Comparison of ENCODE assay signal across 10 cellular contexts in the genomic region with DNA sequence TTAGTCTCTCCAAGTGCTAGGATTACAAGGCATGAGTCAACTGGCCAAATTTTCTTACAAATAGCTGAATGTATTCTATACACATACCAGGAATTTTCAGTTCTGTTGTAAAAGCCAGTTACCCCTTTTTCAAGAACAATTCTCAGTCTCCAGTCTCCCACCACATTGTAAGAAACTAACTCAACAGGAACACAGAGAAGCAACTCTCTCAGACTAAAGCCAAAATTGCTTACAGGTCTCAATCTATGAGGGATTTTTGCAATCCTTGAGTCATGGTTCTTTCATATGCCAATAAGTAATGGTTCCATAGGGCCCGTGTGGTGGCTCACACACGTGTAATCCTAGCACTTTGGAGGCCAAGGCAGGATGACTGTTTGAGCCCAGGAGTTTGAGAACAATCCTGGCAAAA. TPM values are rescaled to one million over a fixed set of nuclear protein-coding genes. Genes with fewer than 3 reads are reported as not detected.
DNase-seq lines count a peak whose midpoint lies in the region; ATAC-seq and TF ChIP-seq lines count a peak whose summit lies in the region.
"Had no signal": no experiment of that assay in that cellular context is flagged by ENCODE, and none has a peak within 500 bp of the region (broad histone marks: within the 10 kb centered on the region; RNA-seq: fewer than 3 reads in every experiment).

No MANE protein-coding gene starts in this region.

- no peaks in the 10 kb centered on the region for H3K27me3 Mint-ChIP-seq in activated T-cell treated with anti-CD3 and anti-CD28 coated beads, Interleukin-2, amount 50 U/mL, for 72 hours (ENCODE audit: low read depth)
- no peaks in the 10 kb centered on the region for H3K27me3 Mint-ChIP-seq in activated naive CD8-positive, alpha-beta T cell treated with anti-CD3 and anti-CD28 coated beads, Interleukin-2, amount 50 U/mL, for 24 hours

- no peak for TF ChIP-seq EP300 in gastroesophageal sphincter (IDR thresholded peaks at IDR 0.05)

- peaks cover 2 to 13% of the 10 kb centered on the region in 2 donors for H3K36me3 Mint-ChIP-seq in activated T-cell treated with anti-CD3 and anti-CD28 coated beads, Interleukin-2, amount 50 U/mL, for 72 hours (ENCODE audit: insufficient read depth in 2 of 2)
- H3K36me3 Mint-ChIP-seq in activated naive CD8-positive, alpha-beta T cell treated with anti-CD3 and anti-CD28 coated beads, Interleukin-2, amount 50 U/mL, for 24 hours (ENCODE audit: low read depth), result peaks cover 37% of the 10 kb centered on the region

- TF ChIP-seq CTCF in gastroesophageal sphincter (IDR thresholded peaks at IDR 0.05), result no peak

- H3K4me1 ChIP-seq in gastroesophageal sphincter (peaks cover 0 to 84% (median 17%) of the 10 kb centered on the region in 3 donors), SJCRH30 (no peaks in the 10 kb centered on the region)

- H3K9me3 ChIP-seq in gastroesophageal sphincter (no peaks in the 10 kb centered on the region), SJCRH30 (replicated peaks) (no peaks in the 10 kb centered on the region)

- peak; percentile 40 to 76 for ATAC-seq in activated T-cell treated with anti-CD3 and anti-CD28 coated beads, Interleukin-2, amount 50 U/mL, for 72 hours (replicated peaks in 1 of 2)
- peak; percentile 64 for ATAC-seq in activated naive CD8-positive, alpha-beta T cell treated with anti-CD3 and anti-CD28 coated beads, Interleukin-2, amount 50 U/mL, for 24 hours
- ATAC-seq in gastroesophageal sphincter, result peak; percentile 41
- ATAC-seq in stimulated activated naive CD8-positive, alpha-beta T cell treated with anti-CD3 and anti-CD28 coated beads, Interleukin-15, Interleukin-2, amounts not matched to agents 100 U/mL and 50 U/mL, for 24 hours, result peak; percentile 45
- no peak for ATAC-seq in GM21786 (IDR thresholded peaks at IDR 0.05; ENCODE audit: unreplicated experiment)

- no peak overlapping the region for H3K4me3 Mint-ChIP-seq in activated T-cell treated with anti-CD3 and anti-CD28 coated beads, Interleukin-2, amount 50 U/mL, for 72 hours
- no peak overlapping the region for H3K4me3 Mint-ChIP-seq in activated naive CD8-positive, alpha-beta T cell treated with anti-CD3 and anti-CD28 coated beads, Interleukin-2, amount 50 U/mL, for 24 hours
- H3K4me3 Mint-ChIP-seq: T-helper 1 cell treated with Interleukin-12 subunit alpha and Interleukin-12 subunit beta and Interleukin-4 antibody, amounts not matched to agents 30 μg/mL and 1 μg/mL, for 36 hours had no signal

- peak overlapping the region; percentile 39 for H3K27ac Mint-ChIP-seq in activated T-cell treated with anti-CD3 and anti-CD28 coated beads, Interleukin-2, amount 50 U/mL, for 72 hours
- peak overlapping the region; percentile 54 for H3K27ac Mint-ChIP-seq in activated naive CD8-positive, alpha-beta T cell treated with anti-CD3 and anti-CD28 coated beads, Interleukin-2, amount 50 U/mL, for 24 hours
- H3K27ac Mint-ChIP-seq: T-helper 1 cell treated with Interleukin-12 subunit alpha and Interleukin-12 subunit beta and Interleukin-4 antibody, amounts not matched to agents 30 μg/mL and 1 μg/mL, for 36 hours had no signal

- H3K4me1 Mint-ChIP-seq in activated T-cell treated with anti-CD3 and anti-CD28 coated beads, Interleukin-2, amount 50 U/mL, for 72 hours (ENCODE audit: low read depth), result peaks cover 46% of the 10 kb centered on the region
- H3K4me1 Mint-ChIP-seq in activated naive CD8-positive, alpha-beta T cell treated with anti-CD3 and anti-CD28 coated beads, Interleukin-2, amount 50 U/mL, for 24 hours, result peaks cover 55% of the 10 kb centered on the region

- WGBS in gastroesophageal sphincter (ENCODE audit: low coverage in 1 of 2), 2 donors, result 0 to 24% methylated on average over 1 to 2 of the region's 2 CpGs

- H3K4me3 ChIP-seq in gastroesophageal sphincter, result no peak overlapping the region
- no peak overlapping the region for H3K4me3 ChIP-seq in SJCRH30

- TF ChIP-seq POLR2A in gastroesophageal sphincter (IDR thresholded peaks at IDR 0.05), result no peak

- no peaks in the 10 kb centered on the region for H3K9me3 Mint-ChIP-seq in activated T-cell treated with anti-CD3 and anti-CD28 coated beads, Interleukin-2, amount 50 U/mL, for 72 hours
- no peaks in the 10 kb centered on the region for H3K9me3 Mint-ChIP-seq in activated naive CD8-positive, alpha-beta T cell treated with anti-CD3 and anti-CD28 coated beads, Interleukin-2, amount 50 U/mL, for 24 hours
- H3K9me3 Mint-ChIP-seq: T-helper 1 cell treated with Interleukin-12 subunit alpha and Interleukin-12 subunit beta and Interleukin-4 antibody, amounts not matched to agents 30 μg/mL and 1 μg/mL, for 36 hours had no signal

- H3K27me3 ChIP-seq in gastroesophageal sphincter (no peaks in the 10 kb centered on the region), SJCRH30 (no peaks in the 10 kb centered on the region)

- H3K27ac ChIP-seq in gastroesophageal sphincter, result peak overlapping the region in 2 of 4 donors; percentile 10 to 45
- H3K27ac ChIP-seq in SJCRH30, result no peak overlapping the region

- H3K36me3 ChIP-seq in gastroesophageal sphincter (peaks cover 0 to 59% of the 10 kb centered on the region in 2 donors), SJCRH30 (peaks cover 41% of the 10 kb centered on the region)

- no peak for DNase-seq in activated T-cell treated with anti-CD3 and anti-CD28 coated beads, Interleukin-2, amount 50 U/mL, for 72 hours
- DNase-seq in activated T-cell treated with anti-CD3 and anti-CD28 coated beads, Interleukin-2, amount 50 U/mL, for 48 hours, result no peak
- no peak for DNase-seq in activated naive CD8-positive, alpha-beta T cell treated with anti-CD3 and anti-CD28 coated beads, Interleukin-2, amount 50 U/mL, for 24 hours
- DNase-seq in stimulated activated naive CD8-positive, alpha-beta T cell treated with anti-CD3 and anti-CD28 coated beads, Interleukin-15, Interleukin-2, amounts not matched to agents 100 U/mL and 50 U/mL, for 24 hours, result no peak
- no peak for DNase-seq in SJCRH30
- no peak for DNase-seq in putamen (ENCODE audit: low spot score)
- DNase-seq: H7 had no signal

RNA-seq across cellular contexts. Expression of gene IP6K2, which starts 8.5 kb away (rescaled TPM):
- total RNA-seq in activated T-cell treated with anti-CD3 and anti-CD28 coated beads, Interleukin-2, amount 50 U/mL, for 72 hours, result 10 to 100 TPM; 62.4 to 75.4 TPM
- total RNA-seq in gastroesophageal sphincter, result 10 to 100 TPM; 44.5 to 52.8 (median 48.1) TPM
- 61.2 and 67.3 TPM in 2 replicates for total RNA-seq in SJCRH30 (2014; rRNA removed; shearing (Covaris generic))

RNA-seq across cellular contexts. Expression of gene NCKIPSD, which starts 22.8 kb away (rescaled TPM):
- 10 to 100 TPM; 27.7 to 27.8 TPM for total RNA-seq in activated T-cell treated with anti-CD3 and anti-CD28 coated beads, Interleukin-2, amount 50 U/mL, for 72 hours
- 10 to 100 TPM; 19.0 to 32.5 (median 21.1) TPM for total RNA-seq in gastroesophageal sphincter
- total RNA-seq in SJCRH30 (2014; rRNA removed; shearing (Covaris generic)), result 11.8 and 13.7 TPM in 2 replicates

RNA-seq across cellular contexts. Expression of gene CELSR3, which starts 45.8 kb away (rescaled TPM):
- total RNA-seq in activated T-cell treated with anti-CD3 and anti-CD28 coated beads, Interleukin-2, amount 50 U/mL, for 72 hours, result 10 to 100 TPM; 14.2 to 17.4 TPM
- total RNA-seq in gastroesophageal sphincter, result 1 to 10 TPM in 1 of 4 donors, under 1 TPM in 3; 0.40 to 1.0 (median 0.66) TPM
- 1.1 and 1.7 TPM in 2 replicates for total RNA-seq in SJCRH30 (2014; rRNA removed; shearing (Covaris generic))
